34 cellular contexts compared by ENCODE assay signal in the genomic region with DNA sequence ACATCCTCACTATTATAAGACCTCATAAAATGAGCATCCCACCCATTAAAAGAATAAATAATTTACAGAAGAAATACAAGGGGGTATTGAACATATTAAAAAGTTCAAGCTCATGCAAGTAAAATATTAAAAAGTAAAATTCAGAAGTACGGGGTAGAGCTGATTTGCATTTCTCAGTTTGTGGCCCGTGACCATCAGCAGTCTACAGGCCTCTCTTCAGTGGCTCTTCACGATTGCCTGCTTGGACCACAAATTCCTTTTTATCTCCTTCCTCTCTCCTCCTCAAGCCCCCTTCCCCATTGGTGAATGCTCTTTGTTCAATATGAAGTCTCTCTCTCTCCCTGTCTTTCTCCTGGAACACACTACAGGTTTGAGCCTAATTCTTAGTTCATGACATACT. TPM values are rescaled to one million over a fixed set of nuclear protein-coding genes. Genes with fewer than 3 reads are reported as not detected.
"Had no signal": no experiment of that assay in that cellular context is flagged by ENCODE, and none has a peak within 500 bp of the region (broad histone marks: within the 10 kb centered on the region; RNA-seq: fewer than 3 reads in every experiment).

No MANE protein-coding gene starts in this region.

- H3K27ac Mint-ChIP-seq: activated CD4-positive, alpha-beta memory T cell treated with anti-CD3 and anti-CD28 coated beads, Interleukin-2, amount 10 ng/mL, durations not matched to agents 7 days and 5 days; activated CD4-positive, alpha-beta T cell treated with anti-CD3 and anti-CD28 coated beads, Interleukin-2, amount 10 ng/mL, durations not matched to agents 7 days and 5 days; activated naive CD4-positive, alpha-beta T cell treated with anti-CD3 and anti-CD28 coated beads, Interleukin-2, amount 10 ng/mL, durations not matched to agents 7 days and 5 days; activated naive CD4-positive, alpha-beta T cell treated with anti-CD3 and anti-CD28 coated beads, Interleukin-2, amount 50 U/mL, for 72 hours; activated naive CD8-positive, alpha-beta T cell treated with anti-CD3 and anti-CD28 coated beads, Interleukin-2, amount 10 ng/mL, durations not matched to agents 7 days and 5 days; activated T-cell treated with anti-CD3 and anti-CD28 coated beads, Interleukin-2, amount 50 U/mL, for 24 hours; activated T-cell treated with anti-CD3 and anti-CD28 coated beads, Interleukin-2, amount 50 U/mL, for 72 hours; brain had no signal

- H3K9me3 ChIP-seq: ascending aorta, colonic mucosa, esophagus squamous epithelium, gastroesophageal sphincter had no signal

- DNase-seq: activated CD4-positive, alpha-beta memory T cell treated with anti-CD3 and anti-CD28 coated beads, Interleukin-2, amount 10 ng/mL, durations not matched to agents 7 days and 5 days; activated CD4-positive, alpha-beta T cell treated with anti-CD3 and anti-CD28 coated beads for 1 hour; activated CD4-positive, alpha-beta T cell treated with anti-CD3 and anti-CD28 coated beads for 4 hours; activated CD4-positive, alpha-beta T cell treated with anti-CD3 and anti-CD28 coated beads, Interleukin-2, amount 10 ng/mL, durations not matched to agents 7 days and 5 days; activated CD4-positive, alpha-beta T cell treated with anti-CD3 and anti-CD28 coated beads, Interleukin-2, amount 50 U/mL, for 4 hours; activated CD8-positive, alpha-beta memory T cell treated with anti-CD3 and anti-CD28 coated beads, Interleukin-2, amount 50 U/mL, for 48 hours; activated gamma-delta T cell; activated naive CD4-positive, alpha-beta T cell; activated naive CD4-positive, alpha-beta T cell treated with anti-CD3 and anti-CD28 coated beads, Interleukin-2, amount 10 ng/mL, durations not matched to agents 7 days and 5 days; activated naive CD8-positive, alpha-beta T cell treated with anti-CD3 and anti-CD28 coated beads, Interleukin-2, amount 10 ng/mL, durations not matched to agents 7 days and 5 days; activated T-cell treated with anti-CD3 and anti-CD28 coated beads for 4 hours; activated T-cell treated with anti-CD3 and anti-CD28 coated beads, Interleukin-2, amount 50 U/mL, for 24 hours; activated T-cell treated with anti-CD3 and anti-CD28 coated beads, Interleukin-2, amount 50 U/mL, for 72 hours; central memory CD4-positive, alpha-beta T cell; cerebellar nuclear complex; colonic mucosa; effector CD8-positive, alpha-beta T cell; esophagus squamous epithelium; foreskin melanocyte; heart right ventricle; T-helper 2 cell had no signal

- H3K36me3 ChIP-seq: ascending aorta, breast epithelium, cardiac muscle cell, colonic mucosa, esophagus squamous epithelium, gastroesophageal sphincter, heart right ventricle had no signal

- H3K27me3 ChIP-seq: ascending aorta, breast epithelium, cardiac muscle cell, colonic mucosa, esophagus squamous epithelium, gastroesophageal sphincter, heart right ventricle had no signal

- H3K4me3 ChIP-seq: ascending aorta, breast epithelium, cardiac muscle cell, colonic mucosa, esophagus squamous epithelium, gastroesophageal sphincter, heart right ventricle had no signal

- ATAC-seq: activated naive CD4-positive, alpha-beta T cell treated with anti-CD3 and anti-CD28 coated beads, Interleukin-2, amount 50 U/mL, for 72 hours; activated T-cell treated with anti-CD3 and anti-CD28 coated beads, Interleukin-2, amount 50 U/mL, for 72 hours; gastroesophageal sphincter; heart right ventricle had no signal

- H3K4me1 ChIP-seq: breast epithelium, colonic mucosa had no signal

- H3K27ac ChIP-seq: ascending aorta, breast epithelium, cardiac muscle cell, colonic mucosa, epithelial cell of prostate, esophagus squamous epithelium, gastroesophageal sphincter, heart right ventricle had no signal

- H3K4me3 Mint-ChIP-seq: activated CD4-positive, alpha-beta memory T cell treated with anti-CD3 and anti-CD28 coated beads, Interleukin-2, amount 10 ng/mL, durations not matched to agents 7 days and 5 days; activated CD4-positive, alpha-beta T cell treated with anti-CD3 and anti-CD28 coated beads, Interleukin-2, amount 10 ng/mL, durations not matched to agents 7 days and 5 days; activated naive CD4-positive, alpha-beta T cell treated with anti-CD3 and anti-CD28 coated beads, Interleukin-2, amount 10 ng/mL, durations not matched to agents 7 days and 5 days; activated naive CD8-positive, alpha-beta T cell treated with anti-CD3 and anti-CD28 coated beads, Interleukin-2, amount 10 ng/mL, durations not matched to agents 7 days and 5 days; activated T-cell treated with anti-CD3 and anti-CD28 coated beads, Interleukin-2, amount 50 U/mL, for 24 hours; activated T-cell treated with anti-CD3 and anti-CD28 coated beads, Interleukin-2, amount 50 U/mL, for 72 hours; brain had no signal

- H3K4me1 Mint-ChIP-seq: activated CD4-positive, alpha-beta T cell treated with anti-CD3 and anti-CD28 coated beads, Interleukin-2, amount 10 ng/mL, durations not matched to agents 7 days and 5 days; activated naive CD4-positive, alpha-beta T cell treated with anti-CD3 and anti-CD28 coated beads, Interleukin-2, amount 10 ng/mL, durations not matched to agents 7 days and 5 days; activated naive CD8-positive, alpha-beta T cell treated with anti-CD3 and anti-CD28 coated beads, Interleukin-2, amount 10 ng/mL, durations not matched to agents 7 days and 5 days had no signal

- H3K9me3 Mint-ChIP-seq: activated CD4-positive, alpha-beta memory T cell treated with anti-CD3 and anti-CD28 coated beads, Interleukin-2, amount 10 ng/mL, durations not matched to agents 7 days and 5 days; activated CD4-positive, alpha-beta T cell treated with anti-CD3 and anti-CD28 coated beads, Interleukin-2, amount 10 ng/mL, durations not matched to agents 7 days and 5 days; activated naive CD4-positive, alpha-beta T cell treated with anti-CD3 and anti-CD28 coated beads, Interleukin-2, amount 10 ng/mL, durations not matched to agents 7 days and 5 days; activated T-cell treated with anti-CD3 and anti-CD28 coated beads, Interleukin-2, amount 50 U/mL, for 24 hours had no signal

RNA-seq across cellular contexts. Expression of a gene that starts 19.1 kb away (rescaled TPM):
- total RNA-seq: activated CD4-positive, alpha-beta memory T cell treated with anti-CD3 and anti-CD28 coated beads, Interleukin-2, amount 10 ng/mL, durations not matched to agents 7 days and 5 days; activated CD4-positive, alpha-beta T cell treated with anti-CD3 and anti-CD28 coated beads, Interleukin-2, amount 10 ng/mL, durations not matched to agents 7 days and 5 days; activated naive CD4-positive, alpha-beta T cell treated with anti-CD3 and anti-CD28 coated beads, Interleukin-2, amount 50 U/mL, for 72 hours; activated naive CD8-positive, alpha-beta T cell treated with anti-CD3 and anti-CD28 coated beads, Interleukin-2, amount 10 ng/mL, durations not matched to agents 7 days and 5 days; activated T-cell treated with anti-CD3 and anti-CD28 coated beads, Interleukin-2, amount 50 U/mL, for 72 hours; breast epithelium; cardiac muscle cell; dermis microvascular lymphatic vessel endothelial cell; endothelial cell of umbilical vein; esophagus squamous epithelium; fibroblast of lung; fibroblast of villous mesenchyme; gastroesophageal sphincter; glomerular endothelial cell; heart right ventricle had no signal
- polyA plus RNA-seq: cardiac muscle cell, endothelial cell of umbilical vein, esophagus, fibroblast of lung, heart right ventricle had no signal

RNA-seq across cellular contexts. Expression of a gene that starts 47.3 kb away (rescaled TPM):
- total RNA-seq: endothelial cell of umbilical vein had no signal
